Comparison of ENCODE assay signal across 8 cellular contexts in the genomic region with DNA sequence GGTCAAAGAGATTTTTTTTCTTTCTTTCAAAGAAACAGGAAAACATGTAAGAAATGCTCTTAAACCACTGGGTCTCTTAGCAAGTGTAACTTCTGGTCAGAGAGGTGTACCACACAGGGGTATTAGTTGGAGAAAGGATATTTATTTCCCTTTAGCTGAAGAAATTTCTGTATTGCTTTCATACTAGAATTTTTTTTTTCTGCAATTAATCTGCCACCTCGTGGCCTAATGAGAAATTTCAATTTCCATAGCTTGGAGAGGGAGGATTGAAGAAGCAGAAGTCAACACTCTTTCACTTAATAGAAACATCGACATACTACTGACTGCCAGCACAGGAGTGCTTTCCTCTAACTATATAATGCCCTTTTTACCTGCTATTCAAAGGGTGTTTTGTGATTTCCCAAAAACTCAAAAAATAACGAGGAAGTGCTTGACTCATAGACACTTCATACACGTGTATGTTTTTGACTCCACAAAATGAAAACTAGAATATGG.
DNase-seq lines count a peak whose midpoint lies in the region; ATAC-seq, FAIRE-seq and TF ChIP-seq lines count a peak whose summit lies in the region.

No MANE protein-coding gene starts in this region.

- DNase-seq in DMS53 treated with DMSO at 0.1 percent for 48 hours (lab: John Stamatoyannopoulos, UW; ENCODE audit: unreplicated experiment), result peak; percentile 62
- DNase-seq in PC-9, result peak; percentile 33 to 50
- peak; percentile 83 for DNase-seq in endothelial cell of umbilical vein (ENCODE audit: low read depth, low spot score)
- DNase-seq in naive B cell, result peak; percentile 5
- no peak for DNase-seq in occipital lobe (lab: John Stamatoyannopoulos, UW)
- no peak for DNase-seq in activated CD4-positive, alpha-beta T cell treated with anti-CD3 and anti-CD28 coated beads for 48 hours

- H3K4me3 ChIP-seq in PC-9 (no peak overlapping the region), endothelial cell of umbilical vein (replicated peaks in 1 of 3; ENCODE audit: insufficient read depth in 1 of 3, low read depth in 1 of 3, low read length in 3 of 3) (no peak overlapping the region)

- no peaks in the 10 kb centered on the region for H4K20me1 ChIP-seq in PC-9 (ENCODE audit: insufficient read depth)
- H4K20me1 ChIP-seq in endothelial cell of umbilical vein (replicated peaks; ENCODE audit: control insufficient read depth, extremely low read depth, insufficient read depth, low read length), result no peaks in the 10 kb centered on the region

- TF ChIP-seq CTCF in PC-9 (conservative IDR thresholded peaks at IDR 0.05) (peak; percentile 74), endothelial cell of umbilical vein (IDR thresholded peaks at IDR 0.05; ENCODE audit: extremely low read depth in 1 of 2, insufficient read depth in 1 of 2, low read depth in 1 of 2, low read length in 2 of 2) (peak; percentile 25 to 37)

- H3K36me3 ChIP-seq in PC-9 (ENCODE audit: low read depth), result no peaks in the 10 kb centered on the region
- no peaks in the 10 kb centered on the region for H3K36me3 ChIP-seq in endothelial cell of umbilical vein (ENCODE audit: control insufficient read depth in 2 of 2, extremely low read depth in 1 of 2, insufficient read depth in 2 of 2, low read length in 2 of 2)

- no peaks in the 10 kb centered on the region for H3K27me3 Mint-ChIP-seq in naive B cell

- peaks cover 21% of the 10 kb centered on the region for H3F3A ChIP-seq in PC-9 (ENCODE audit: insufficient read depth, low read depth)

- H3K4me1 ChIP-seq in PC-9 (replicated peaks; ENCODE audit: insufficient read depth) (peaks cover 40% of the 10 kb centered on the region), endothelial cell of umbilical vein (ENCODE audit: control insufficient read depth, extremely low read depth, insufficient read depth, low read length) (peaks cover 23% of the 10 kb centered on the region)

- H3K4me3 Mint-ChIP-seq in naive B cell, result no peak overlapping the region

- H3K4me2 ChIP-seq in PC-9 (peak overlapping the region; percentile 66), endothelial cell of umbilical vein (ENCODE audit: insufficient read depth, low read length) (peak overlapping the region; percentile 77)

- H3K9me3 ChIP-seq in PC-9 (ENCODE audit: insufficient read depth, low read depth), result peaks cover 14% of the 10 kb centered on the region; the same call in 1 of the 2 replicates
- H3K9me3 ChIP-seq in endothelial cell of umbilical vein (replicated peaks; ENCODE audit: control insufficient read depth, insufficient read depth, low read length), result no peaks in the 10 kb centered on the region

- POLR2A ChIA-PET in PC-9 (lab: Charles Lee; ENCODE audit: unreplicated experiment) (interaction anchor here (0.6 to 0.8 kb wide), 8 partner anchors 80 to 500 kb away, joined by 3 to 13 read pairs (median 6); a partner anchor contains a TSS), endothelial cell of umbilical vein (lab: Charles Lee) (interaction anchor here (1.0 to 1.9 kb wide), 2 partner anchors 77 to 177 kb away, joined by 3 to 11 read pairs; a partner anchor contains a TSS)

- dilution Hi-C loops in endothelial cell of umbilical vein (cut with MboI; ENCODE audit: extremely low pct_ligation_motif_present, low sequenced_read_pairs), result no loop called here

- FAIRE-seq in endothelial cell of umbilical vein (lab: Jason Lieb, UNC), result peak; percentile 74

- peak; percentile 50 for ATAC-seq in HG03354 (IDR thresholded peaks at IDR 0.05; ENCODE audit: poor library complexity, severe bottlenecking, unreplicated experiment)
- peak; percentile 55 to 61 for ATAC-seq in naive B cell (ENCODE audit: low read depth in 2 of 2)
- ATAC-seq in GM19351 (IDR thresholded peaks at IDR 0.05; ENCODE audit: unreplicated experiment), result no peak

- H2AFZ ChIP-seq in PC-9, result no peak overlapping the region
- peak overlapping the region; percentile 86 for H2AFZ ChIP-seq in endothelial cell of umbilical vein (ENCODE audit: low read depth, low read length)

- H3K27me3 ChIP-seq in PC-9 (ENCODE audit: insufficient read depth, low read depth) (no peaks in the 10 kb centered on the region), endothelial cell of umbilical vein (ENCODE audit: control insufficient read depth in 2 of 2, insufficient read depth in 2 of 2, low read length in 2 of 2) (no peaks in the 10 kb centered on the region)

- intact Hi-C loops in PC-9 (cut with micrococcal nuclease; ENCODE audit: unreplicated experiment) (loop anchor here (1.0 to 10.0 kb wide), 4 partner anchors 80 to 284 kb away; a partner anchor contains a TSS), endothelial cell of umbilical vein (cut with micrococcal nuclease) (loop anchor here (1.0 to 2.0 kb wide), 5 partner anchors 76 to 286 kb away; a partner anchor contains a TSS)

- H3K9me3 Mint-ChIP-seq in naive B cell, result peaks cover 0 to 12% (median 7%) of the 10 kb centered on the region in 7 donors

- no peaks in the 10 kb centered on the region for H3K9me1 ChIP-seq in endothelial cell of umbilical vein (replicated peaks; ENCODE audit: control insufficient read depth, extremely low read depth, insufficient read depth, low read length)

- peaks cover 3 to 22% (median 15%) of the 10 kb centered on the region in 3 donors for H3K4me1 Mint-ChIP-seq in naive B cell

- H3K9ac ChIP-seq in endothelial cell of umbilical vein (replicated peaks; ENCODE audit: extremely low read depth, insufficient read depth, low read length), result no peak overlapping the region

- CTCF ChIA-PET in PC-9 (lab: Charles Lee) (interaction anchor here (0.6 to 1.8 kb wide), 10 partner anchors 13 to 715 kb away, joined by 3 to 19 read pairs (median 6); a partner anchor contains a TSS), endothelial cell of umbilical vein (lab: Charles Lee) (interaction anchor here (0.6 to 5.4 kb wide), 69 partner anchors 10 to 690 kb away, joined by 3 to 285 read pairs (median 5); a partner anchor contains a TSS)

- TF ChIP-seq POLR2A in endothelial cell of umbilical vein (IDR thresholded peaks at IDR 0.05; ENCODE audit: low read depth, low read length), result no peak

- no peaks in the 10 kb centered on the region for H3K9me2 ChIP-seq in PC-9 (ENCODE audit: insufficient read depth)

- H3K36me3 Mint-ChIP-seq in naive B cell, result no peaks in the 10 kb centered on the region

- no peak overlapping the region for H3K27ac Mint-ChIP-seq in naive B cell

- BruUV-seq in PC-9 (replicated peaks; lab: Mats Ljungman, UMichigan) (no TSS peak), endothelial cell of umbilical vein (replicated peaks; lab: Mats Ljungman, UMichigan) (no TSS peak)

- H3K27ac ChIP-seq in PC-9, result peak overlapping the region; percentile 88
- H3K27ac ChIP-seq in endothelial cell of umbilical vein (ENCODE audit: insufficient read depth, low read depth, low read length), result peak overlapping the region; percentile 32

- H3K79me2 ChIP-seq in PC-9 (ENCODE audit: low read depth), result no peaks in the 10 kb centered on the region
- no peaks in the 10 kb centered on the region for H3K79me2 ChIP-seq in endothelial cell of umbilical vein (ENCODE audit: control insufficient read depth, insufficient read depth, low read length)

TF ChIP-seq in endothelial cell of umbilical vein, 7 proteins besides CTCF, POLR2A, EP300 and RAD21:
- TF ChIP-seq, protein P1, sequence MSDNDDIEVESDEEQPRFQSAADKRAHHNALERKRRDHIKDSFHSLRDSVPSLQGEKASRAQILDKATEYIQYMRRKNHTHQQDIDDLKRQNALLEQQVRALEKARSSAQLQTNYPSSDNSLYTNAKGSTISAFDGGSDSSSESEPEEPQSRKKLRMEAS (IDR thresholded peaks at IDR 0.05; ENCODE audit: insufficient read depth, insufficient read length), result no peak
- no peak for TF ChIP-seq GATA2 (IDR thresholded peaks at IDR 0.05; ENCODE audit: insufficient read depth, insufficient read length, low read depth, low read length)
- no peak for TF ChIP-seq FOS (IDR thresholded peaks at IDR 0.05; ENCODE audit: borderline replicate concordance, insufficient read depth, low read length)
- no peak for TF ChIP-seq JUN (IDR thresholded peaks at IDR 0.05; ENCODE audit: borderline replicate concordance, insufficient read depth, insufficient read length, low read depth)
- no peak for TF ChIP-seq MYC (IDR thresholded peaks at IDR 0.05; ENCODE audit: low read depth, low read length)
- TF ChIP-seq POLR2AphosphoS5 (IDR thresholded peaks at IDR 0.05; ENCODE audit: insufficient read depth, low read depth, low read length), result no peak
- TF ChIP-seq EZH2 (IDR thresholded peaks at IDR 0.05; ENCODE audit: borderline replicate concordance, low read depth, low read length, severe bottlenecking), result no peak
TF ChIP-seq in endothelial cell of umbilical vein: peak in this region for 0.

Comparison
In these comparisons a context has a peak if more than half of its experiments do, and no peak if none do; other contexts are left out.
1. DNase-seq: peak in DMS53 treated with DMSO at 0.1 percent for 48 hours (single experiment), PC-9 (2 of 2), endothelial cell of umbilical vein (single experiment) and naive B cell (single experiment); none in occipital lobe (single experiment) and activated CD4-positive, alpha-beta T cell treated with anti-CD3 and anti-CD28 coated beads for 48 hours (single experiment).